ENCODE assay signal across 39 cellular contexts in genomic region chr1:26212726-26213125, GRCh38. TPM values are rescaled to one million over a fixed set of nuclear protein-coding genes. Genes with fewer than 3 reads are reported as not detected.
"Had no signal": no experiment of that assay in that cellular context is flagged by ENCODE, and none has a peak within 500 bp of the region (broad histone marks: within the 10 kb centered on the region; RNA-seq: fewer than 3 reads in every experiment).

No MANE protein-coding gene starts in this region.

- H3K4me3 Mint-ChIP-seq: activated CD4-positive, alpha-beta memory T cell treated with anti-CD3 and anti-CD28 coated beads, Interleukin-2, amount 10 ng/mL, durations not matched to agents 7 days and 5 days; activated CD4-positive, alpha-beta T cell treated with anti-CD3 and anti-CD28 coated beads for 36 hours; activated CD4-positive, alpha-beta T cell treated with anti-CD3 and anti-CD28 coated beads, Interleukin-2, amount 10 ng/mL, durations not matched to agents 7 days and 5 days; activated CD8-positive, alpha-beta memory T cell treated with anti-CD3 and anti-CD28 coated beads, Interleukin-2, amount 10 ng/mL, durations not matched to agents 7 days and 5 days; activated CD8-positive, alpha-beta T cell treated with anti-CD3 and anti-CD28 coated beads, Interleukin-2, amount 10 ng/mL, durations not matched to agents 7 days and 5 days; activated naive CD4-positive, alpha-beta T cell treated with anti-CD3 and anti-CD28 coated beads, Interleukin-2, amount 50 U/mL, for 24 hours; activated naive CD8-positive, alpha-beta T cell; activated naive CD8-positive, alpha-beta T cell treated with anti-CD3 and anti-CD28 coated beads, Interleukin-2, amount 10 ng/mL, durations not matched to agents 7 days and 5 days; activated naive CD8-positive, alpha-beta T cell treated with anti-CD3 and anti-CD28 coated beads, Interleukin-2, amount 50 U/mL, for 24 hours; activated T-cell treated with anti-CD3 and anti-CD28 coated beads, Interleukin-2, amount 50 U/mL, for 24 hours; brain; central memory CD8-positive, alpha-beta T cell; T-helper 1 cell treated with Interleukin-12 subunit alpha and Interleukin-12 subunit beta and Interleukin-4 antibody, amounts not matched to agents 30 μg/mL and 1 μg/mL, for 36 hours had no signal

- H3K36me3 ChIP-seq: ascending aorta, cardiac muscle cell had no signal

- H3K36me3 Mint-ChIP-seq: activated CD8-positive, alpha-beta memory T cell treated with anti-CD3 and anti-CD28 coated beads, Interleukin-2, amount 10 ng/mL, durations not matched to agents 7 days and 5 days; activated naive CD4-positive, alpha-beta T cell treated with anti-CD3 and anti-CD28 coated beads, Interleukin-2, amount 50 U/mL, for 24 hours; activated naive CD8-positive, alpha-beta T cell; activated naive CD8-positive, alpha-beta T cell treated with anti-CD3 and anti-CD28 coated beads, Interleukin-2, amount 10 ng/mL, durations not matched to agents 7 days and 5 days; brain had no signal

- H3K9me3 Mint-ChIP-seq: activated CD4-positive, alpha-beta memory T cell treated with anti-CD3 and anti-CD28 coated beads, Interleukin-2, amount 10 ng/mL, durations not matched to agents 7 days and 5 days; activated CD4-positive, alpha-beta T cell treated with anti-CD3 and anti-CD28 coated beads, Interleukin-2, amount 10 ng/mL, durations not matched to agents 7 days and 5 days; activated naive CD4-positive, alpha-beta T cell treated with anti-CD3 and anti-CD28 coated beads, Interleukin-2, amount 50 U/mL, for 24 hours; activated naive CD8-positive, alpha-beta T cell treated with anti-CD3 and anti-CD28 coated beads, Interleukin-2, amount 10 ng/mL, durations not matched to agents 7 days and 5 days; activated naive CD8-positive, alpha-beta T cell treated with anti-CD3 and anti-CD28 coated beads, Interleukin-2, amount 50 U/mL, for 24 hours; activated T-cell treated with anti-CD3 and anti-CD28 coated beads, Interleukin-2, amount 50 U/mL, for 24 hours; activated T-helper 2 cell treated with anti-CD3 and anti-CD28 coated beads, Interferon-gamma antibody, Interleukin-2, Interleukin-4, amounts not matched to agents 10 μg/mL and 5 μg/mL and 100 μg/mL, durations not matched to agents 14 hours and 24 hours and 36 hours; brain; central memory CD8-positive, alpha-beta T cell; T-helper 1 cell treated with Interleukin-12 subunit alpha and Interleukin-12 subunit beta and Interleukin-4 antibody, amounts not matched to agents 30 μg/mL and 1 μg/mL, for 36 hours had no signal

- ATAC-seq: activated CD4-positive, alpha-beta T cell treated with anti-CD3 and anti-CD28 coated beads for 36 hours; activated CD4-positive, CD25-positive, alpha-beta regulatory T cell treated with anti-CD3 and anti-CD28 coated beads, Interleukin-2, amount 50 U/mL, for 24 hours; activated CD8-positive, alpha-beta memory T cell treated with anti-CD3 and anti-CD28 coated beads, Interleukin-2, amount 10 ng/mL, durations not matched to agents 7 days and 5 days; activated CD8-positive, alpha-beta T cell treated with anti-CD3 and anti-CD28 coated beads, Interleukin-2, amount 10 ng/mL, durations not matched to agents 7 days and 5 days; activated naive CD8-positive, alpha-beta T cell treated with anti-CD3 and anti-CD28 coated beads, Interleukin-2, amount 50 U/mL, for 24 hours had no signal

- H3K4me1 Mint-ChIP-seq: activated CD4-positive, alpha-beta memory T cell treated with anti-CD3 and anti-CD28 coated beads, Interleukin-2, amount 10 ng/mL, durations not matched to agents 7 days and 5 days; activated CD4-positive, alpha-beta T cell treated with anti-CD3 and anti-CD28 coated beads for 36 hours; activated CD4-positive, alpha-beta T cell treated with anti-CD3 and anti-CD28 coated beads, Interleukin-2, amount 10 ng/mL, durations not matched to agents 7 days and 5 days; activated CD8-positive, alpha-beta memory T cell treated with anti-CD3 and anti-CD28 coated beads, Interleukin-2, amount 10 ng/mL, durations not matched to agents 7 days and 5 days; activated naive CD4-positive, alpha-beta T cell treated with anti-CD3 and anti-CD28 coated beads, Interleukin-2, amount 50 U/mL, for 24 hours; activated naive CD8-positive, alpha-beta T cell treated with anti-CD3 and anti-CD28 coated beads, Interleukin-2, amount 10 ng/mL, durations not matched to agents 7 days and 5 days; activated naive CD8-positive, alpha-beta T cell treated with anti-CD3 and anti-CD28 coated beads, Interleukin-2, amount 50 U/mL, for 24 hours; central memory CD8-positive, alpha-beta T cell had no signal

- H3K27ac Mint-ChIP-seq: activated CD4-positive, alpha-beta memory T cell treated with anti-CD3 and anti-CD28 coated beads, Interleukin-2, amount 10 ng/mL, durations not matched to agents 7 days and 5 days; activated CD4-positive, alpha-beta T cell treated with anti-CD3 and anti-CD28 coated beads for 36 hours; activated CD4-positive, alpha-beta T cell treated with anti-CD3 and anti-CD28 coated beads, Interleukin-2, amount 10 ng/mL, durations not matched to agents 7 days and 5 days; activated CD8-positive, alpha-beta memory T cell treated with anti-CD3 and anti-CD28 coated beads, Interleukin-2, amount 10 ng/mL, durations not matched to agents 7 days and 5 days; activated CD8-positive, alpha-beta T cell treated with anti-CD3 and anti-CD28 coated beads, Interleukin-2, amount 10 ng/mL, durations not matched to agents 7 days and 5 days; activated naive CD4-positive, alpha-beta T cell treated with anti-CD3 and anti-CD28 coated beads, Interleukin-2, amount 50 U/mL, for 24 hours; activated naive CD8-positive, alpha-beta T cell; activated naive CD8-positive, alpha-beta T cell treated with anti-CD3 and anti-CD28 coated beads, Interleukin-2, amount 10 ng/mL, durations not matched to agents 7 days and 5 days; activated naive CD8-positive, alpha-beta T cell treated with anti-CD3 and anti-CD28 coated beads, Interleukin-2, amount 50 U/mL, for 24 hours; activated T-cell treated with anti-CD3 and anti-CD28 coated beads, Interleukin-2, amount 50 U/mL, for 24 hours; activated T-helper 2 cell treated with anti-CD3 and anti-CD28 coated beads, Interferon-gamma antibody, Interleukin-2, Interleukin-4, amounts not matched to agents 10 μg/mL and 5 μg/mL and 100 μg/mL, durations not matched to agents 14 hours and 24 hours and 36 hours; brain; T-helper 1 cell treated with Interleukin-12 subunit alpha and Interleukin-12 subunit beta and Interleukin-4 antibody, amounts not matched to agents 30 μg/mL and 1 μg/mL, for 36 hours had no signal

- FAIRE-seq: bronchial epithelial cell, TTC549 had no signal

- H3K27me3 ChIP-seq: ascending aorta, cardiac muscle cell had no signal

- H3K4me1 ChIP-seq: ascending aorta had no signal

- H3K9me3 ChIP-seq: ascending aorta had no signal

- DNase-seq: activated CD4-positive, alpha-beta memory T cell treated with anti-CD3 and anti-CD28 coated beads, Interleukin-2, amount 10 ng/mL, durations not matched to agents 7 days and 5 days; activated CD4-positive, alpha-beta T cell treated with anti-CD3 and anti-CD28 coated beads for 1 hour; activated CD4-positive, alpha-beta T cell treated with anti-CD3 and anti-CD28 coated beads for 36 hours; activated CD4-positive, alpha-beta T cell treated with anti-CD3 and anti-CD28 coated beads for 48 hours; activated CD4-positive, alpha-beta T cell treated with anti-CD3 and anti-CD28 coated beads, Interleukin-2, amount 10 ng/mL, durations not matched to agents 7 days and 5 days; activated CD4-positive, alpha-beta T cell treated with anti-CD3 and anti-CD28 coated beads, Interleukin-2, amount 50 U/mL, for 48 hours; activated CD4-positive, CD25-positive, alpha-beta regulatory T cell; activated CD8-positive, alpha-beta memory T cell treated with anti-CD3 and anti-CD28 coated beads for 24 hours; activated CD8-positive, alpha-beta memory T cell treated with anti-CD3 and anti-CD28 coated beads, Interleukin-2, amount 10 ng/mL, durations not matched to agents 7 days and 5 days; activated CD8-positive, alpha-beta memory T cell treated with anti-CD3 and anti-CD28 coated beads, Interleukin-2, amount 50 U/mL, for 48 hours; activated CD8-positive, alpha-beta T cell treated with anti-CD3 and anti-CD28 coated beads, Interleukin-2, amount 10 ng/mL, durations not matched to agents 7 days and 5 days; activated effector memory CD4-positive, alpha-beta T cell treated with Interleukin-2 at 50 U/mL for 16 hours; activated gamma-delta T cell; activated naive CD4-positive, alpha-beta T cell treated with Interleukin-2 at 50 U/mL for 16 hours; activated naive CD8-positive, alpha-beta T cell treated with anti-CD3 and anti-CD28 coated beads, Interleukin-2, amount 10 ng/mL, durations not matched to agents 7 days and 5 days; activated naive CD8-positive, alpha-beta T cell treated with anti-CD3 and anti-CD28 coated beads, Interleukin-2, amount 50 U/mL, for 24 hours; activated T-cell treated with anti-CD3 and anti-CD28 coated beads, Interleukin-2, amount 50 U/mL, for 24 hours; activated T-cell treated with anti-CD3 and anti-CD28 coated beads, Interleukin-2, amount 50 U/mL, for 48 hours; amygdala; anterior cingulate cortex; caudate nucleus; cerebellar nuclear complex; T-helper 1 cell; T-helper 9 cell had no signal

- H3K27ac ChIP-seq: ascending aorta, cardiac muscle cell, VCaP had no signal

- H3K4me3 ChIP-seq: ascending aorta, cardiac muscle cell had no signal

- H3K27me3 Mint-ChIP-seq: activated CD4-positive, alpha-beta T cell treated with anti-CD3 and anti-CD28 coated beads for 36 hours; activated naive CD4-positive, alpha-beta T cell treated with anti-CD3 and anti-CD28 coated beads, Interleukin-2, amount 50 U/mL, for 24 hours; activated naive CD8-positive, alpha-beta T cell; activated naive CD8-positive, alpha-beta T cell treated with anti-CD3 and anti-CD28 coated beads, Interleukin-2, amount 50 U/mL, for 24 hours; activated T-cell treated with anti-CD3 and anti-CD28 coated beads, Interleukin-2, amount 50 U/mL, for 24 hours; central memory CD8-positive, alpha-beta T cell had no signal

RNA-seq across cellular contexts. Expression of gene CATSPER4, which starts 22.3 kb away (rescaled TPM):
- total RNA-seq: activated CD4-positive, alpha-beta memory T cell treated with anti-CD3 and anti-CD28 coated beads, Interleukin-2, amount 10 ng/mL, durations not matched to agents 7 days and 5 days; activated CD4-positive, alpha-beta T cell treated with anti-CD3 and anti-CD28 coated beads for 36 hours; activated CD4-positive, alpha-beta T cell treated with anti-CD3 and anti-CD28 coated beads, Interleukin-2, amount 10 ng/mL, durations not matched to agents 7 days and 5 days; activated CD8-positive, alpha-beta T cell treated with anti-CD3 and anti-CD28 coated beads, Interleukin-2, amount 10 ng/mL, durations not matched to agents 7 days and 5 days; activated naive CD8-positive, alpha-beta T cell treated with anti-CD3 and anti-CD28 coated beads, Interleukin-2, amount 10 ng/mL, durations not matched to agents 7 days and 5 days; activated T-helper 2 cell treated with anti-CD3 and anti-CD28 coated beads, Interferon-gamma antibody, Interleukin-2, Interleukin-4, amounts not matched to agents 10 μg/mL and 5 μg/mL and 100 μg/mL, durations not matched to agents 14 hours and 24 hours and 36 hours; ascending aorta; cardiac muscle cell; chondrocyte; T-helper 2 cell treated with Interferon-gamma antibody and Interleukin-4, amounts not matched to agents 100 ng/mL and 5 ng/mL, for 36 hours had no signal
- polyA plus RNA-seq: adipose tissue had no signal

RNA-seq across cellular contexts. Expression of gene CNKSR1, which starts 35.4 kb away (rescaled TPM):
- total RNA-seq: ascending aorta had no signal

RNA-seq across cellular contexts. Expression of gene ZNF593OS, which starts 41.1 kb away (rescaled TPM):
- total RNA-seq: activated CD4-positive, alpha-beta memory T cell treated with anti-CD3 and anti-CD28 coated beads, Interleukin-2, amount 10 ng/mL, durations not matched to agents 7 days and 5 days; activated CD4-positive, alpha-beta T cell treated with anti-CD3 and anti-CD28 coated beads for 36 hours; activated CD4-positive, alpha-beta T cell treated with anti-CD3 and anti-CD28 coated beads, Interleukin-2, amount 10 ng/mL, durations not matched to agents 7 days and 5 days; activated CD8-positive, alpha-beta memory T cell treated with anti-CD3 and anti-CD28 coated beads, Interleukin-2, amount 10 ng/mL, durations not matched to agents 7 days and 5 days; activated CD8-positive, alpha-beta T cell treated with anti-CD3 and anti-CD28 coated beads, Interleukin-2, amount 10 ng/mL, durations not matched to agents 7 days and 5 days; activated naive CD8-positive, alpha-beta T cell treated with anti-CD3 and anti-CD28 coated beads, Interleukin-2, amount 10 ng/mL, durations not matched to agents 7 days and 5 days; activated T-helper 2 cell treated with anti-CD3 and anti-CD28 coated beads, Interferon-gamma antibody, Interleukin-2, Interleukin-4, amounts not matched to agents 10 μg/mL and 5 μg/mL and 100 μg/mL, durations not matched to agents 14 hours and 24 hours and 36 hours; ascending aorta; bronchial epithelial cell; cardiac muscle cell; chondrocyte; T-helper 2 cell treated with Interferon-gamma antibody and Interleukin-4, amounts not matched to agents 100 ng/mL and 5 ng/mL, for 36 hours had no signal
